Comparison of ENCODE assay signal across 8 cellular contexts in genomic region chr7:6516387-6516983, GRCh38. TPM values are rescaled to one million over a fixed set of nuclear protein-coding genes. Genes with fewer than 3 reads are reported as not detected.
DNase-seq lines count a peak whose midpoint lies in the region; ATAC-seq and TF ChIP-seq lines count a peak whose summit lies in the region.

No MANE protein-coding gene starts in this region.

- H3K4me2 ChIP-seq in PC-3 (ENCODE audit: low read length) (peak overlapping the region; percentile 82), fibroblast of lung (ENCODE audit: extremely low read depth, insufficient read depth, low read length) (peak overlapping the region; percentile 52)

- POLR2A ChIA-PET in PC-3 (lab: Charles Lee; ENCODE audit: unreplicated experiment) = no interaction called here
- POLR2A ChIA-PET in naive thymus-derived CD8-positive, alpha-beta T cell (lab: Charles Lee) = interaction anchor here (0.7 to 1.1 kb wide), 3 partner anchors 8 to 67 kb away, joined by 3 read pairs; no protein-coding TSS in a partner anchor

- BruUV-seq in PC-3 (replicated peaks; lab: Mats Ljungman, UMichigan) = no TSS peak

- H3K27ac ChIP-seq in PC-3 (ENCODE audit: low read length) = no peak overlapping the region
- no peak overlapping the region for H3K27ac ChIP-seq in fibroblast of lung (ENCODE audit: insufficient read depth, low read length)

- H3K27ac Mint-ChIP-seq in activated T-cell treated with anti-CD3 and anti-CD28 coated beads, Interleukin-2, amount 50 U/mL, for 72 hours = no peak overlapping the region
- H3K27ac Mint-ChIP-seq in naive thymus-derived CD8-positive, alpha-beta T cell = peak overlapping the region in 3 of 10 donors; percentile 4 to 74 (median 29)

- peaks cover 9% of the 10 kb centered on the region for H3K4me1 Mint-ChIP-seq in activated T-cell treated with anti-CD3 and anti-CD28 coated beads, Interleukin-2, amount 50 U/mL, for 72 hours (ENCODE audit: low read depth)
- H3K4me1 Mint-ChIP-seq in naive thymus-derived CD8-positive, alpha-beta T cell = peaks cover 6 to 10% (median 7%) of the 10 kb centered on the region in 4 donors

- DNase-seq in GM12864 (ENCODE audit: low read depth) (peak; percentile 42), KBM-7 (peak; percentile 85), PC-3 (peak; percentile 89), fibroblast of lung (ENCODE audit: low read depth in 2 of 2) (peak; percentile 71 to 83)
- peak; percentile 71 to 75 for DNase-seq in activated T-cell treated with anti-CD3 and anti-CD28 coated beads, Interleukin-2, amount 50 U/mL, for 72 hours
- peak; percentile 38 to 75 (median 60) for DNase-seq in naive thymus-derived CD8-positive, alpha-beta T cell
- peak; percentile 30 to 63 (median 46) for DNase-seq in stimulated activated naive CD4-positive, alpha-beta T cell (lab: John Stamatoyannopoulos, UW)

- no peaks in the 10 kb centered on the region for H4K20me1 ChIP-seq in PC-3 (ENCODE audit: low read length)
- no peaks in the 10 kb centered on the region for H4K20me1 ChIP-seq in fibroblast of lung (ENCODE audit: control insufficient read depth, extremely low read depth, insufficient read depth, low read length)

- peak overlapping the region; percentile 25 for H3K4me3 ChIP-seq in GM12864 (ENCODE audit: low read depth, low read length)
- H3K4me3 ChIP-seq in PC-3 (ENCODE audit: low read length) = peak overlapping the region; percentile 48; the same call in 1 of the 2 replicates
- H3K4me3 ChIP-seq in fibroblast of lung (replicated peaks in 1 of 4; ENCODE audit: control extremely low read depth in 1 of 4, insufficient read depth in 1 of 4, low read depth in 3 of 4, low read length in 4 of 4) = peak overlapping the region in 2 of 4 experiments; percentile 5 to 33

- peak overlapping the region; percentile 90 to 96 for H3K4me3 Mint-ChIP-seq in activated T-cell treated with anti-CD3 and anti-CD28 coated beads, Interleukin-2, amount 50 U/mL, for 72 hours
- H3K4me3 Mint-ChIP-seq in naive thymus-derived CD8-positive, alpha-beta T cell = peak overlapping the region; percentile 75 to 90 (median 82)

- peak overlapping the region; percentile 89 for H2AFZ ChIP-seq in PC-3 (ENCODE audit: low read length)
- peak overlapping the region; percentile 87 for H2AFZ ChIP-seq in fibroblast of lung (ENCODE audit: low read length)

- H3K36me3 Mint-ChIP-seq in activated T-cell treated with anti-CD3 and anti-CD28 coated beads, Interleukin-2, amount 50 U/mL, for 72 hours (ENCODE audit: insufficient read depth in 2 of 2) = no peaks in the 10 kb centered on the region
- no peaks in the 10 kb centered on the region for H3K36me3 Mint-ChIP-seq in naive thymus-derived CD8-positive, alpha-beta T cell

- no peaks in the 10 kb centered on the region for H3K4me1 ChIP-seq in PC-3 (ENCODE audit: insufficient read depth, low read length)
- H3K4me1 ChIP-seq in fibroblast of lung (ENCODE audit: control insufficient read depth, extremely low read depth, insufficient read depth, low read length) = no peaks in the 10 kb centered on the region

- H3K36me3 ChIP-seq in PC-3 (ENCODE audit: low read depth, low read length) (no peaks in the 10 kb centered on the region), fibroblast of lung (ENCODE audit: control insufficient read depth, insufficient read depth, low read length) (no peaks in the 10 kb centered on the region)

- H3K9ac ChIP-seq in PC-3 (ENCODE audit: low read length) = no peak overlapping the region
- no peak overlapping the region for H3K9ac ChIP-seq in fibroblast of lung (ENCODE audit: insufficient read depth, low read length)

- intact Hi-C loops in PC-3 (cut with micrococcal nuclease) = loop anchor here (1.0 to 10.0 kb wide), 2 partner anchors 58 to 418 kb away; no protein-coding TSS in a partner anchor

- H3F3A ChIP-seq in PC-3 (ENCODE audit: low read length, unreplicated experiment) = no peaks in the 10 kb centered on the region

- no peaks in the 10 kb centered on the region for H3K27me3 Mint-ChIP-seq in activated T-cell treated with anti-CD3 and anti-CD28 coated beads, Interleukin-2, amount 50 U/mL, for 72 hours (ENCODE audit: low read depth)
- H3K27me3 Mint-ChIP-seq in naive thymus-derived CD8-positive, alpha-beta T cell = no peaks in the 10 kb centered on the region

- H3K9me3 ChIP-seq in PC-3 (ENCODE audit: low read length) = no peaks in the 10 kb centered on the region
- no peaks in the 10 kb centered on the region for H3K9me3 ChIP-seq in fibroblast of lung (ENCODE audit: control insufficient read depth, insufficient read depth, low read depth, low read length)

- no peaks in the 10 kb centered on the region for H3K9me2 ChIP-seq in PC-3 (replicated peaks; ENCODE audit: low read length)

- peak; percentile 100 for ATAC-seq in PC-3
- peak; percentile 71 to 81 for ATAC-seq in activated T-cell treated with anti-CD3 and anti-CD28 coated beads, Interleukin-2, amount 50 U/mL, for 72 hours (replicated peaks in 1 of 2)
- ATAC-seq in naive thymus-derived CD8-positive, alpha-beta T cell = peak; percentile 77 to 87
- ATAC-seq in HG02763 (IDR thresholded peaks at IDR 0.05; ENCODE audit: unreplicated experiment) = no peak

- H3K79me2 ChIP-seq in PC-3 (ENCODE audit: low read length) (no peaks in the 10 kb centered on the region), fibroblast of lung (ENCODE audit: control insufficient read depth, insufficient read depth, low read length) (no peaks in the 10 kb centered on the region)

- H3K9me3 Mint-ChIP-seq in activated T-cell treated with anti-CD3 and anti-CD28 coated beads, Interleukin-2, amount 50 U/mL, for 72 hours = no peaks in the 10 kb centered on the region
- H3K9me3 Mint-ChIP-seq in naive thymus-derived CD8-positive, alpha-beta T cell = no peaks in the 10 kb centered on the region

- peak; percentile 92 for TF ChIP-seq CTCF in GM12864 (IDR thresholded peaks at IDR 0.05; ENCODE audit: low read depth, low read length, missing control alignments)
- peak; percentile 73 for TF ChIP-seq CTCF in PC-3 (conservative IDR thresholded peaks at IDR 0.05; ENCODE audit: low read depth, low read length)
- TF ChIP-seq CTCF in fibroblast of lung (conservative IDR thresholded peaks at IDR 0.05 in 1 of 2, IDR thresholded peaks at IDR 0.05 in 1 of 2; ENCODE audit: low read depth in 1 of 2, low read length in 2 of 2) = peak; percentile 89 to 94

- H3K27me3 ChIP-seq in PC-3 (ENCODE audit: low read length) (no peaks in the 10 kb centered on the region), fibroblast of lung (ENCODE audit: control insufficient read depth, insufficient read depth, low read length) (no peaks in the 10 kb centered on the region)

- CTCF ChIA-PET in PC-3 (lab: Charles Lee) = interaction anchor here (1.4 kb wide), 1 partner anchor 43 kb away, joined by 7 read pairs; no protein-coding TSS in a partner anchor

- in situ Hi-C loops in KBM-7 (cut with MboI; ENCODE audit: low pct_unique_long_range_greater_than_20kb, low sequenced_read_pairs) = no loop called here

RNA-seq across cellular contexts. Expression of gene KDELR2, which starts 32.5 kb away (rescaled TPM):
- total RNA-seq in PC-3 (2014; rRNA removed) (107 and 109 TPM in 2 replicates), fibroblast of lung (130 and 177 TPM in 2 replicates)
- total RNA-seq in activated T-cell treated with anti-CD3 and anti-CD28 coated beads, Interleukin-2, amount 50 U/mL, for 72 hours = 10 to 100 TPM; 64.9 to 88.0 TPM
- polyA plus RNA-seq in fibroblast of lung = 281 and 365 TPM in 2 replicates
- polyA plus RNA-seq in fibroblast of lung (2012) = 219 and 288 TPM in 2 replicates
- polyA minus RNA-seq in fibroblast of lung (ENCODE audit: low replicate concordance) = 226 and 257 TPM in 2 replicates
- total RNA-seq in naive thymus-derived CD8-positive, alpha-beta T cell = 10 to 100 TPM; 33.1 to 35.3 TPM
- 10 to 100 TPM; 39.2 to 51.1 (median 42.0) TPM for polyA plus RNA-seq in naive thymus-derived CD8-positive, alpha-beta T cell

RNA-seq across cellular contexts. Expression of gene GRID2IP, which starts 34.8 kb away (rescaled TPM):
- total RNA-seq in PC-3 (2014; rRNA removed) = not detected in 2 replicates
- under 1 TPM; 0.28 to 0.29 TPM for total RNA-seq in activated T-cell treated with anti-CD3 and anti-CD28 coated beads, Interleukin-2, amount 50 U/mL, for 72 hours
- not detected in 2 replicates for total RNA-seq in fibroblast of lung
- polyA plus RNA-seq in fibroblast of lung = not detected in 2 replicates
- not detected in 2 replicates for polyA plus RNA-seq in fibroblast of lung (2012)
- polyA minus RNA-seq in fibroblast of lung (ENCODE audit: low replicate concordance) = not detected in 2 replicates
- 1 to 10 TPM; 2.6 TPM for total RNA-seq in naive thymus-derived CD8-positive, alpha-beta T cell
- polyA plus RNA-seq in naive thymus-derived CD8-positive, alpha-beta T cell = under 1 TPM in 2 of 3 donors, not detected in 1; 0.05 to 0.09 TPM
